In the genomic region with DNA sequence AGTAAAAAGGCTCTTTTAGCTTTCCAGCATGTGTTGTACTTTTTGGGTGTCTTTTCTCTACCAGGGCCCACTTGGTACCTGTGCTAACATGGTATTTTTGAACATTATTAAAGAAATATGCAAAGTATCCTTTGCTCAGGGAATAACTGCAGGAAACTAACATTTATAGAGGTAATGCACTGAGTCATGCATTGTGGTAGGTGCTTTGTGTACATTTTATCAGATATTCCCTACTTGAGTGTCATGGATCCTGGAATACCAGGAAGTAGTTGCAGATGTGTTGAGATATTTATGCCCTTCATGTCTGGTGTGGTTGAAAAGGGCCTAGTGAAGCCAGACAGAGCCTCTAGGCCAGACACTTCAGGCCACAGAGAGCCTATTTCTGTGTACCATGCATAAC, we compare ENCODE assay signal across 22 cellular contexts.
"Had no signal": no experiment of that assay in that cellular context is flagged by ENCODE, and none has a peak within 500 bp of the region (broad histone marks: within the 10 kb centered on the region; RNA-seq: fewer than 3 reads in every experiment).

No MANE protein-coding gene starts in this region.

- DNase-seq: Kasumi-1, MM.1S, NCI-H1092 treated with DMSO at 0.1 percent for 48 hours, NCI-H1436, NCI-H187, NCI-H2029, NCI-H2081 treated with DMSO at 0.1 percent for 48 hours, NCI-H2171, NCI-H226, NCI-H446, NCI-H510A, NCI-H524 treated with DMSO at 0.1 percent for 48 hours, NCI-H69, NCI-H774, RPMI8226, SHP77, SW 1271, T-cell had no signal

- H3K4me3 ChIP-seq: K562, SJSA1, SK-N-MC had no signal

- H3K27me3 ChIP-seq: SJSA1 had no signal

- FAIRE-seq: K562, RCC 7860 had no signal

- H3K36me3 ChIP-seq: SJSA1 had no signal
